3 cellular contexts compared by ENCODE assay signal in genomic region chr6:85069577-85069976, GRCh38.
TF ChIP-seq lines count a peak whose summit lies in the region.

No MANE protein-coding gene starts in this region.

TF ChIP-seq in A549, 52 proteins besides CTCF, POLR2A, EP300 and RAD21 (continued from another document):
- no peak for TF ChIP-seq MAX (IDR thresholded peaks at IDR 0.05)
- peak; percentile 78 for TF ChIP-seq MAFK (IDR thresholded peaks at IDR 0.05; ENCODE audit: partially characterized antibody)

TF ChIP-seq in IMR-90, 13 proteins besides CTCF, POLR2A, EP300 and RAD21:
- TF ChIP-seq MAFK (IDR thresholded peaks at IDR 0.05; ENCODE audit: low read depth, low read length): peak; percentile 90
- no peak for TF ChIP-seq NFE2L2 (IDR thresholded peaks at IDR 0.05; ENCODE audit: low read depth, low read length)

TF ChIP-seq in H1, 55 proteins besides CTCF, POLR2A, EP300 and RAD21 (continued from another document):
- no peak for TF ChIP-seq ZNF274 (IDR thresholded peaks at IDR 0.05; ENCODE audit: borderline replicate concordance, extremely low read depth, low read length)
